ENCODE assay signal across 11 cellular contexts in the genomic region with DNA sequence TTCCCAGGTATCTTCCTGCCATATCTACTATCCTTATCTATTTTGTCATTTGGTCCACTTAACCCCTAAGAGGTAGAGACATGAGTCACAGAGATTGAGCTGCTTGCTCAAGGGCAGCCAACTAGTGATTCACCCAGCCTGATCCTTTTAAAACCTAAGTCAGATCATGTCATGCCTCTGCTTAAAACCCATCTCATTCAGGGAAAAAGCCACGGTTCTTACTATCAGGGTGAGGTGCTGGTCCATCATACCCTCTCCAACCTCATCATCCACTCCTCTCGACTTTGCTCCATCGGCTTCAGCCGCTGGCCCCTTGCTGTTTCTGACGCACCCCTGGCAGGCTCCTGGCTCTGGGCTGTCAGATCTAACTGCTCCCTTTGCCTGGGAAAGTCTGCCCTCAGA. TPM values are rescaled to one million over a fixed set of nuclear protein-coding genes. Genes with fewer than 3 reads are reported as not detected.
DNase-seq lines count a peak whose midpoint lies in the region; TF ChIP-seq lines count a peak whose summit lies in the region.
"Had no signal": no experiment of that assay in that cellular context is flagged by ENCODE, and none has a peak within 500 bp of the region (broad histone marks: within the 10 kb centered on the region; RNA-seq: fewer than 3 reads in every experiment).

No MANE protein-coding gene starts in this region.

- BruUV-seq in PC-9 (replicated peaks; lab: Mats Ljungman, UMichigan), result no TSS peak

- no peak overlapping the region for H2AFZ ChIP-seq in PC-9

- H3K9me3 ChIP-seq in PC-9 (ENCODE audit: insufficient read depth, low read depth), result no peaks in the 10 kb centered on the region

- H3K4me2 ChIP-seq in PC-9, result no peak overlapping the region

- H3F3A ChIP-seq in PC-9 (ENCODE audit: insufficient read depth, low read depth), result peaks cover 43% of the 10 kb centered on the region

- intact Hi-C loops in PC-9 (cut with micrococcal nuclease; ENCODE audit: unreplicated experiment), result no loop called here

- no peaks in the 10 kb centered on the region for H3K9me2 ChIP-seq in PC-9 (ENCODE audit: insufficient read depth)

- H3K79me2 ChIP-seq in PC-9 (ENCODE audit: low read depth), result peaks cover 6% of the 10 kb centered on the region

- no peak overlapping the region for H3K4me3 Mint-ChIP-seq in progenitor cell of endocrine pancreas (ENCODE audit: low read depth)
- H3K4me3 Mint-ChIP-seq: activated B cell treated with CpG ODN at 0.5 μM for 24 hours had no signal

- peaks cover 56% of the 10 kb centered on the region for H3K36me3 ChIP-seq in PC-9 (ENCODE audit: low read depth)

- peak overlapping the region; percentile 35; the same call in 1 of the 2 replicates for H3K27ac ChIP-seq in PC-9

- no peaks in the 10 kb centered on the region for H3K27me3 ChIP-seq in PC-9 (ENCODE audit: insufficient read depth, low read depth)

- peak overlapping the region; percentile 65 for H3K27ac Mint-ChIP-seq in progenitor cell of endocrine pancreas

- H3K4me1 Mint-ChIP-seq in progenitor cell of endocrine pancreas (ENCODE audit: low read depth), result no peaks in the 10 kb centered on the region

- no peak for TF ChIP-seq CTCF in PC-9 (conservative IDR thresholded peaks at IDR 0.05)
- TF ChIP-seq CTCF in epithelial cell of esophagus (IDR thresholded peaks at IDR 0.05; ENCODE audit: insufficient read depth, low read depth, low read length, missing control alignments), result no peak
- no peak for TF ChIP-seq CTCF in progenitor cell of endocrine pancreas (IDR thresholded peaks at IDR 0.05; ENCODE audit: unreplicated experiment)

- peak; percentile 49 for DNase-seq in DMS53 (lab: John Stamatoyannopoulos, UW)
- DNase-seq in DMS53 treated with DMSO at 0.1 percent for 48 hours (lab: John Stamatoyannopoulos, UW; ENCODE audit: unreplicated experiment), result no peak
- DNase-seq in PC-9, result peak in 1 of 2 experiments; percentile 74
- peak; percentile 88 for DNase-seq in epithelial cell of esophagus (ENCODE audit: low read depth)
- DNase-seq in progenitor cell of endocrine pancreas (ENCODE audit: low spot score, unreplicated experiment), result no peak
- no peak for DNase-seq in activated CD4-positive, alpha-beta T cell treated with anti-CD3 and anti-CD28 coated beads for 1 hour
- no peak for DNase-seq in cortex of kidney (lab: John Stamatoyannopoulos, UW)
- DNase-seq in activated gamma-delta T cell treated with Interleukin-2 at 50 U/mL for 16 hours, result no peak
- DNase-seq: 8988T, activated B cell treated with CpG ODN at 0.5 μM for 24 hours, NCI-H2081 had no signal

- H3K9me3 Mint-ChIP-seq in progenitor cell of endocrine pancreas (ENCODE audit: low read depth), result no peaks in the 10 kb centered on the region
- H3K9me3 Mint-ChIP-seq: activated B cell treated with CpG ODN at 0.5 μM for 24 hours had no signal

- peaks cover 36% of the 10 kb centered on the region for H3K4me1 ChIP-seq in PC-9 (replicated peaks; ENCODE audit: insufficient read depth)

- no peaks in the 10 kb centered on the region for H4K20me1 ChIP-seq in PC-9 (ENCODE audit: insufficient read depth)

- peaks cover 21% of the 10 kb centered on the region for H3K36me3 Mint-ChIP-seq in progenitor cell of endocrine pancreas (ENCODE audit: insufficient read depth)

- POLR2A ChIA-PET in PC-9 (lab: Charles Lee; ENCODE audit: unreplicated experiment), result no interaction called here

- CTCF ChIA-PET in PC-9 (lab: Charles Lee), result interaction anchor here (1.2 kb wide), 2 partner anchors 28 to 77 kb away, joined by 3 read pairs; no protein-coding TSS in a partner anchor

- no peaks in the 10 kb centered on the region for H3K27me3 Mint-ChIP-seq in progenitor cell of endocrine pancreas
- H3K27me3 Mint-ChIP-seq: activated B cell treated with CpG ODN at 0.5 μM for 24 hours had no signal

- H3K4me3 ChIP-seq in PC-9 (no peak overlapping the region), epithelial cell of esophagus (ENCODE audit: low read length) (no peak overlapping the region)

RNA-seq across cellular contexts. Expression of a gene that starts 14.4 kb away (rescaled TPM):
- 37.3 and 40.9 TPM in 2 replicates for total RNA-seq in PC-9 (2021)
- 42.6 and 43.3 TPM in 2 replicates for total RNA-seq in progenitor cell of endocrine pancreas

Comparison
In these comparisons a context has a peak if more than half of its experiments do, and no peak if none do; other contexts are left out.
1. DNase-seq: peak in DMS53 (single experiment) and epithelial cell of esophagus (single experiment); none in DMS53 treated with DMSO at 0.1 percent for 48 hours (single experiment), progenitor cell of endocrine pancreas (single experiment), activated CD4-positive, alpha-beta T cell treated with anti-CD3 and anti-CD28 coated beads for 1 hour (single experiment), cortex of kidney (single experiment) and activated gamma-delta T cell treated with Interleukin-2 at 50 U/mL for 16 hours (single experiment).